Comparison of ENCODE assay signal across 16 cellular contexts in the genomic region with DNA sequence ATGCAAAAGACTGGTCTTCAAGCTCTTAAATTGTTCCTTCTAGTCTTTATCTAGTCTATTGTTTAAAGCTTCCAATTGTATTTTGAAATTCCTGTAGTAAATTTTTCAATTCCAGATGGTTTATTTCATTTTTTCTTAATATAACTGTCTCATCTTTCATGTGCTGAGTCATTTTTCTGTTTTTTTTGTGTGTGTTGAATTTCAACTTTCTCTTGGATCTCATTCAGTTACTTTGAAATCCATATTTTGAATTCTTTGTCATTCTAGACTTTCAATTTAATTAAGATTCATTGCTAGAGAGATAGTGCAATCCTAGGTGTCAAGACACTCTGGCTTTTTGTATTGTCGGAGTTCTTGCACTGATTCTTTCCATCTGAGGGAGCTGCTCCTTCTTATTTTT.
DNase-seq lines count a peak whose midpoint lies in the region; ATAC-seq, FAIRE-seq and TF ChIP-seq lines count a peak whose summit lies in the region.
"Had no signal": no experiment of that assay in that cellular context is flagged by ENCODE, and none has a peak within 500 bp of the region (broad histone marks: within the 10 kb centered on the region; RNA-seq: fewer than 3 reads in every experiment).

No MANE protein-coding gene starts in this region.

- no peaks in the 10 kb centered on the region for H3K4me1 ChIP-seq in pancreas
- H3K4me1 ChIP-seq: BLaER1, HAP-1 had no signal

- H3K9me3 ChIP-seq in WERI-Rb-1 (ENCODE audit: severe bottlenecking) (peaks cover 5% of the 10 kb centered on the region), pancreas (no peaks in the 10 kb centered on the region)
- H3K9me3 ChIP-seq: HAP-1 had no signal

- DNase-seq in WERI-Rb-1 (no peak), fibroblast of pulmonary artery (ENCODE audit: low read depth) (peak; percentile 34), pancreas (no peak), Ammon's horn (ENCODE audit: low spot score) (no peak)
- no peak for DNase-seq in activated naive CD4-positive, alpha-beta T cell treated with Interleukin-2 at 50 U/mL for 16 hours
- DNase-seq: ACHN; AML-193; CD4-positive, alpha-beta memory T cell; DMS153; DMS79; GF-D8 had no signal

- no peaks in the 10 kb centered on the region for H3K36me3 ChIP-seq in WERI-Rb-1
- no peaks in the 10 kb centered on the region for H3K36me3 ChIP-seq in pancreas
- H3K36me3 ChIP-seq: BLaER1, HAP-1 had no signal

- ATAC-seq in pancreas, result no peak
- ATAC-seq in GM21737 (IDR thresholded peaks at IDR 0.05; ENCODE audit: unreplicated experiment), result no peak

- H3K4me3 ChIP-seq in WERI-Rb-1 (ENCODE audit: low read depth, low read length) (peak overlapping the region; percentile 14; the same call in 1 of the 2 replicates), fibroblast of pulmonary artery (replicated peaks; ENCODE audit: low read depth, low read length) (no peak overlapping the region), pancreas (no peak overlapping the region)
- H3K4me3 ChIP-seq: BLaER1, HAP-1 had no signal

- peak; percentile 53 for FAIRE-seq in colon (lab: Jason Lieb, UNC)
- peak; percentile 82 for FAIRE-seq in pancreas (lab: Jason Lieb, UNC)
- FAIRE-seq: A204.1 had no signal

- TF ChIP-seq CTCF in WERI-Rb-1 (IDR thresholded peaks at IDR 0.05; ENCODE audit: low read depth, low read length), result no peak
- no peak for TF ChIP-seq CTCF in fibroblast of pulmonary artery (IDR thresholded peaks at IDR 0.05; ENCODE audit: low read length, missing control alignments)
- TF ChIP-seq CTCF in pancreas (IDR thresholded peaks at IDR 0.05), result no peak

- intact Hi-C loops in pancreas (cut with DNase I), result no loop called here

- 90 to 94% methylated on average over 1 of the region's 1 CpG for WGBS in pancreas, 2 donors

- peak overlapping the region; percentile 41 for H3K27ac ChIP-seq in WERI-Rb-1
- H3K27ac ChIP-seq in pancreas, result no peak overlapping the region
- H3K27ac ChIP-seq: BLaER1 had no signal

- no peaks in the 10 kb centered on the region for H3K27me3 ChIP-seq in WERI-Rb-1 (ENCODE audit: insufficient read depth, low read depth, severe bottlenecking)
- no peaks in the 10 kb centered on the region for H3K27me3 ChIP-seq in pancreas
- H3K27me3 ChIP-seq: BLaER1 had no signal
